In the genomic region with DNA sequence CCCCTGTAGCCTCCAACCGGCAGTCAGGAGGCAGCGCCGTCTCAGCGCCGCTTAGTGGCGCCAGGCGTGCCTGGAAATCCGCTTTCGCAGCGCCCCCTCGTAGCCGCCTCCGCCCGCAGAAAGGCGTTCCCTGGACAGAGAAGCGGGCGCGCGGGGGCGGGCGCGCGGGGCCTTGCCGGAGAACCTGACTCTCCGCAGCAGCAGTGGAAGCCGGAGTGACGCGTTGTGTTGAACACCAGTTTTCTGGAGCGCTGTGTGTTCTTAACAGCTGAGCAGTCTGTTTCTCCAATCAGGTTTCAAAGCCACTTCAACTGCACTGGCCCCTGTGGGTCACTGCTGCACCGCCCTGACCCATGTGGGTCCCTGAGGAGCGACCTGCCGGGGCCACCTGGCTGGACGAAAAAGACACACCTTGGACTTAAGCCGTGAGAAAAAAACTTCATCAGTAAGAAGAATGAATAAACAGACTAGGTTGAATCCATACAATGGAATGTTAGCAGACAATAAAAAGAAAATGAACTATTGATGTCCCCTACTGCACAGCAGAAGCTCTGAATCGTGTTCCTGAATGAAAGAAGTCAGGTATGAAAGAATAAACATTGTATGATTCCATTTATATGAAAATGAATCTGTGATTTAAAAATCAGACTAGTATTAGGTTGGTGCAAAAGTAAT, we compare ENCODE assay signal across 1 cellular context.
A peak's percentile ranks its signal among the peaks of the same experiment; 100 is the strongest.
TF ChIP-seq lines count a peak whose summit lies in the region.

No MANE protein-coding gene starts in this region.

TF ChIP-seq in HEK293, 187 proteins besides CTCF, POLR2A, EP300 and RAD21:
- TF ChIP-seq ZNF362 (tag by site-specific recombination; IDR thresholded peaks at IDR 0.05) (0 out of 2 replicates have a peak, but pooled peaks have one; percentile 22), ZBTB26 (tag by site-specific recombination; optimal IDR thresholded peaks at IDR 0.05) (peak; percentile 30), ZBTB8A (tag by site-specific recombination; IDR thresholded peaks at IDR 0.05) (peak; percentile 68; the same call in 1 of the 2 replicates), ZNF335 (tag by site-specific recombination; conservative IDR thresholded peaks at IDR 0.05) (peak; percentile 61)
